8 cellular contexts compared by ENCODE assay signal in the genomic region with DNA sequence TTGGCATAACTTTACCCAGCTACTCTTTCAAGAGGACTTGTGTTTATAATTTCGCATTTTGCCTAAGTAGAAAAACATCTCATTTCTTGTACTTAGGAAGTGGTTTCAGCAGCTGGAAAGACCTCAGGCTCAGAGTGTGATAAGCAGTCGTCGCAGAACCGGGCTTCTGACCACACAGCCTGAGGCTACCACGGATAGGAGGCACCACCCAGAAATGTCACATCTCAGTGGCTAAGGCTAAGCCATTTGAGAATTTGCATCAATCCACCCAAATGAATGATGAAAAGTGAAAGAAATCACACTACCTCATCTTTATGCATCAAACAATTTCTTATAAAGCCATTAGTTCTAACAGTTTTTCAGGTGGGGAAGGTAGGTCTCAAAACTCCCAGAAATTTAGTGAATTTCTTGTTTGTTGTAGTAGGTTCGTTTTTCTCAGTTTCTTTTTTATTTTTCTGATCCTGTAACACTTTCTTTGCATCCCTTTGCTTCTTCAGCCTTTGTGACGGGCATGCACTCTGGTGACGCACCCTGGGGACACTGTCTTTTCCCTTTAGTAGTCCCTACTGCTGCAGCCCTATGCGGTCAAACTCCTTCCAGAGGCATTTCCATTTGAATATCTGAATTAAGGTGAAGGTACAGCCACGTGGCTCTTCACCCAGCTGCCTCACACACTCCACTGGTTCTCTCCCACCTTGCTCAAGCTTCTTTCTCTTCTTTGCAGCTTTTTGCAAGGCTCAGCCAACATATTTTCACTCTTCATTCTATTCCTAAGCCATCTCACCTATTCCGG.
DNase-seq lines count a peak whose midpoint lies in the region; ATAC-seq and TF ChIP-seq lines count a peak whose summit lies in the region.

No MANE protein-coding gene starts in this region.

- H3K4me3 ChIP-seq in GM12865 (ENCODE audit: low read depth, low read length) (peak overlapping the region; percentile 34), mammary epithelial cell (replicated peaks in 1 of 3; ENCODE audit: insufficient read depth in 1 of 3, low read depth in 2 of 3, low read length in 3 of 3) (no peak overlapping the region)

- H3K36me3 ChIP-seq in mammary epithelial cell (ENCODE audit: insufficient read depth, low read length) = no peaks in the 10 kb centered on the region

- DNase-seq in GM12865 (ENCODE audit: low read depth) (peak; percentile 90), nephron progenitor cell (no peak), HCEC 1CT (no peak), NCI-H1436 (lab: John Stamatoyannopoulos, UW) (no peak), mammary epithelial cell (no peak)
- peak; percentile 51 for DNase-seq in activated CD4-positive, alpha-beta memory T cell treated with anti-CD3 and anti-CD28 coated beads for 36 hours

- TF ChIP-seq CTCF in GM12865 (IDR thresholded peaks at IDR 0.05; ENCODE audit: insufficient read depth, low read depth, low read length, missing control alignments) (no peak), nephron progenitor cell (IDR thresholded peaks at IDR 0.05) (no peak), mammary epithelial cell (conservative IDR thresholded peaks at IDR 0.05 in 1 of 2, IDR thresholded peaks at IDR 0.05 in 1 of 2; ENCODE audit: extremely low read depth in 1 of 2, insufficient read depth in 1 of 2, low read depth in 1 of 2, low read length in 2 of 2) (no peak)

- no peaks in the 10 kb centered on the region for H3K36me3 Mint-ChIP-seq in activated CD4-positive, alpha-beta memory T cell treated with anti-CD3 and anti-CD28 coated beads for 36 hours
- no peaks in the 10 kb centered on the region for H3K36me3 Mint-ChIP-seq in nephron progenitor cell (ENCODE audit: low read depth)

- H3K27ac ChIP-seq in mammary epithelial cell (ENCODE audit: insufficient read depth, low read depth, low read length) = no peak overlapping the region

- H3K4me2 ChIP-seq in mammary epithelial cell (ENCODE audit: insufficient read depth, low read depth, low read length) = no peak overlapping the region

- POLR2A ChIA-PET in activated CD4-positive, alpha-beta memory T cell treated with anti-CD3 and anti-CD28 coated beads for 36 hours (lab: Charles Lee) = no interaction called here

- dilution Hi-C loops in mammary epithelial cell (cut with HindIII; ENCODE audit: low sequenced_read_pairs) = no loop called here

- peaks cover 4% of the 10 kb centered on the region for H3K4me1 ChIP-seq in mammary epithelial cell (ENCODE audit: insufficient read depth, low read length)

- in situ Hi-C loops in mammary epithelial cell (cut with MboI; ENCODE audit: low sequenced_read_pairs in 2 of 2) = no loop called here

- no peak overlapping the region for H3K27ac Mint-ChIP-seq in activated CD4-positive, alpha-beta memory T cell treated with anti-CD3 and anti-CD28 coated beads for 36 hours
- H3K27ac Mint-ChIP-seq in nephron progenitor cell = peak overlapping the region; percentile 13

- H3K9ac ChIP-seq in mammary epithelial cell (ENCODE audit: insufficient read depth, low read length) = no peak overlapping the region

- H3K79me2 ChIP-seq in mammary epithelial cell (ENCODE audit: insufficient read depth, low read length) = no peaks in the 10 kb centered on the region

- intact Hi-C loops in activated CD4-positive, alpha-beta memory T cell treated with anti-CD3 and anti-CD28 coated beads for 36 hours (cut with micrococcal nuclease) = no loop called here
- intact Hi-C loops in mammary epithelial cell (cut with micrococcal nuclease) = no loop called here

- no peak overlapping the region for H3K4me3 Mint-ChIP-seq in activated CD4-positive, alpha-beta memory T cell treated with anti-CD3 and anti-CD28 coated beads for 36 hours
- H3K4me3 Mint-ChIP-seq in nephron progenitor cell = no peak overlapping the region

- H2AFZ ChIP-seq in mammary epithelial cell (ENCODE audit: low read depth, low read length) = no peak overlapping the region

- no TSS peak for BruUV-seq in mammary epithelial cell (replicated peaks; lab: Mats Ljungman, UMichigan)

- CTCF ChIA-PET in activated CD4-positive, alpha-beta memory T cell treated with anti-CD3 and anti-CD28 coated beads for 36 hours (lab: Charles Lee) = interaction anchor here (1.3 to 1.5 kb wide), 3 partner anchors 8 to 31 kb away, joined by 3 read pairs; no protein-coding TSS in a partner anchor
- CTCF ChIA-PET in mammary epithelial cell (lab: Charles Lee; ENCODE audit: low non-redundant PET) = no interaction called here

- H4K20me1 ChIP-seq in mammary epithelial cell (ENCODE audit: insufficient read depth, low read length) = no peaks in the 10 kb centered on the region

- no peaks in the 10 kb centered on the region for H3K9me3 ChIP-seq in mammary epithelial cell (replicated peaks; ENCODE audit: insufficient read depth, low read length)

- H3K9me3 Mint-ChIP-seq in activated CD4-positive, alpha-beta memory T cell treated with anti-CD3 and anti-CD28 coated beads for 36 hours = no peaks in the 10 kb centered on the region
- H3K9me3 Mint-ChIP-seq in nephron progenitor cell = no peaks in the 10 kb centered on the region

- 28% methylated on average over 10 of the region's 11 CpGs for WGBS in mammary epithelial cell (ENCODE audit: low coverage, missing lambda C conversion rate)

- peaks cover 34% of the 10 kb centered on the region for H3K4me1 Mint-ChIP-seq in activated CD4-positive, alpha-beta memory T cell treated with anti-CD3 and anti-CD28 coated beads for 36 hours (ENCODE audit: low read depth)
- H3K4me1 Mint-ChIP-seq in nephron progenitor cell = peaks cover 5% of the 10 kb centered on the region

- peaks cover 1% of the 10 kb centered on the region for H3K27me3 ChIP-seq in mammary epithelial cell (ENCODE audit: insufficient read depth, low read length)

- peak; percentile 72 for ATAC-seq in GM21381 (IDR thresholded peaks at IDR 0.05; ENCODE audit: unreplicated experiment)
- ATAC-seq in HG03565 (IDR thresholded peaks at IDR 0.05; ENCODE audit: unreplicated experiment) = peak; percentile 51

- no peaks in the 10 kb centered on the region for H3K27me3 Mint-ChIP-seq in activated CD4-positive, alpha-beta memory T cell treated with anti-CD3 and anti-CD28 coated beads for 36 hours
- peaks cover 18% of the 10 kb centered on the region for H3K27me3 Mint-ChIP-seq in nephron progenitor cell (ENCODE audit: low read depth, poor library complexity)

Comparison
In these comparisons a context has a peak if more than half of its experiments do, and no peak if none do; other contexts are left out.
1. DNase-seq: peak in GM12865 (single experiment) and activated CD4-positive, alpha-beta memory T cell treated with anti-CD3 and anti-CD28 coated beads for 36 hours (single experiment); none in nephron progenitor cell (single experiment), HCEC 1CT (single experiment), NCI-H1436 (single experiment) and mammary epithelial cell (single experiment).